1 cellular context compared by ENCODE assay signal in the genomic region with DNA sequence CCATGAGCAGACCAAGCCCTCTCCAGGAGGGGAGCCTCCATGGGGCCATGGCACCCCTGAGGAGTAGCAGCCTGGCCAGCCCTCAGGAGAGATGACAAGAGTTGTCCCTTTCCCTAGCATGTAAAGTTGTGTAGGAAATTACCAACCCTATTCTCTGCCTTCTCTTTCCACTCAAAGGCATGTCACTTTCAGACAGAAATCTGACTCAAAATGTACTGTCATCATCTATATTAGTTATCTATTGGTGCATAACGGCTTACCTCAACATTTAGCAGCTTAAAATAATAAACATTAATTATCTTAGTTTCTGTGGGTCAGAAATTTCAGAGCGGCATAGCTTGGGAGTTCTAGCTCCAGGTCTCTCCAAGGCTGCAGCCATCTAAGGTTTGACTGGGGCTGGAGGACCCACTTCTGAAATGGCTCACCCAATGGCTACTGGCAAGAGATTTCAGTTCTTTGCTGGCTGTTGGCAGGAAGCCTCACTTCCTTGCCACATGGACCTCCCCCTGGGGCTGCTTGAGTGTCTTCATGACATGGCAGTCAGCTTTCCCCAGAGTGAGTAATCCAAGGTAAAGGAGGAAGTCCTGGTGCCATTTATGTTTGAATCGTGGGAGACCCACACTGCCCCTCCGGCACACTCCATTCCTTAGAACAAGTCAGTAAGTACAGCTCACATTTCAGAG.
TF ChIP-seq lines count a peak whose summit lies in the region.

No MANE protein-coding gene starts in this region.

TF ChIP-seq in GM12878, 131 proteins besides CTCF, POLR2A, EP300 and RAD21 (continued from another document):
- TF ChIP-seq ATF2 (IDR thresholded peaks at IDR 0.05; ENCODE audit: low read length), result no peak
- TF ChIP-seq DPF2 (IDR thresholded peaks at IDR 0.05), result 0 out of 2 replicates have a peak, but pooled peaks have one; percentile 33
- no peak for TF ChIP-seq TCF12 (IDR thresholded peaks at IDR 0.05; ENCODE audit: low read depth, low read length)
